Comparison of ENCODE assay signal across 24 cellular contexts in the genomic region with DNA sequence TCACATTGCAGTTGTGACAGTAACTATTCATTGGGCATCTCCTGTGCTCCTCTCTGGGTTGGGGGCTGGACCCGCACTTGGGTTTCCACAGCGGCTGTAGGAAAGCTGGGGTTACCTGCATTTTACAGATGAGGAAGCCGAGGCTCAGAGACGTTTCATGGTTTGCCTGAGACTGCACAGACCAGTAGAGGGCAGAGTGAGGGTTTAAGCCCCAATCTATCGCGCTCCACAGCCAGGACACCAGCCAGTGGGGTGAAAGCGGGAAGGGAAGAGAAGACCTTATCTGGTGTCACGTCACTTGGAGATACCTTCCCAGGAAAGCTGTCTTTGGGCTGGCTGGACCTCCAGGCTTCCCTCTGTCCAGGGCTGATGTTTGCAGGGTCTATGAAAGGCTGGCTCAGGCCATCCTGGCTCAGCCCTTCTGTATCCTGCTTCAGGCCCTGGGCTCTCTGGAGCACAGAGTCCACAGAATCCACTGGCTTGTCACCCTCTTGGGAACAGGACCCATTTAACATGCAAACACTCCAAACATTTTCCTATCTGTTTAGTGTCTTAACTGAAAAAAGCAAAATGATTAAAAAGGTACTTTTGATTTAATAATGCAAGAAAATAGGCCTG.
A peak's percentile ranks its signal among the peaks of the same experiment; 100 is the strongest.
DNase-seq lines count a peak whose midpoint lies in the region; ATAC-seq and TF ChIP-seq lines count a peak whose summit lies in the region.
"Had no signal": no experiment of that assay in that cellular context is flagged by ENCODE, and none has a peak within 500 bp of the region (broad histone marks: within the 10 kb centered on the region; RNA-seq: fewer than 3 reads in every experiment).

No MANE protein-coding gene starts in this region.

- H3K9me3 ChIP-seq in osteoblast (ENCODE audit: low read depth, low read length): no peaks in the 10 kb centered on the region
- H3K9me3 ChIP-seq: Peyer's patch, sigmoid colon had no signal

- no peak overlapping the region for H2AFZ ChIP-seq in osteoblast (ENCODE audit: low read length)
- H2AFZ ChIP-seq: parathyroid adenoma had no signal

- CTCF ChIA-PET in WTC11 (lab: Charles Lee): interaction anchor here (0.7 to 1.0 kb wide), 3 partner anchors 20 to 31 kb away, joined by 3 to 4 read pairs (median 3); no protein-coding TSS in a partner anchor

- no peak overlapping the region for H3K4me3 Mint-ChIP-seq in WTC11
- H3K4me3 Mint-ChIP-seq: activated naive CD8-positive, alpha-beta T cell; activated T-cell treated with anti-CD3 and anti-CD28 coated beads, Interleukin-2, amount 50 U/mL, for 72 hours; naive B cell; type B pancreatic cell had no signal

- no peaks in the 10 kb centered on the region; the same call in 1 of the 2 replicates for H3K27me3 ChIP-seq in GM06990 (replicated peaks; ENCODE audit: control insufficient read depth, insufficient read depth, low read length)
- H3K27me3 ChIP-seq in osteoblast (ENCODE audit: insufficient read depth, low read length): no peaks in the 10 kb centered on the region
- H3K27me3 ChIP-seq: Peyer's patch had no signal

- H3K36me3 Mint-ChIP-seq in WTC11: no peaks in the 10 kb centered on the region
- H3K36me3 Mint-ChIP-seq: activated naive CD8-positive, alpha-beta T cell; type B pancreatic cell had no signal

- H3K4me1 Mint-ChIP-seq in WTC11: peaks cover 11% of the 10 kb centered on the region
- H3K4me1 Mint-ChIP-seq: naive B cell had no signal

- H3K36me3 ChIP-seq in GM06990 (ENCODE audit: control insufficient read depth, insufficient read depth, low read length): no peaks in the 10 kb centered on the region
- H3K36me3 ChIP-seq in osteoblast (ENCODE audit: insufficient read depth, low read length): no peaks in the 10 kb centered on the region
- H3K36me3 ChIP-seq: Peyer's patch, sigmoid colon had no signal

- no peak overlapping the region for H3K27ac ChIP-seq in osteoblast (ENCODE audit: low read depth, low read length)
- H3K27ac ChIP-seq: parathyroid adenoma, Peyer's patch, sigmoid colon, SK-N-MC had no signal

- H3K4me3 ChIP-seq in GM06990 (replicated peaks; ENCODE audit: low read depth, low read length): no peak overlapping the region
- H3K4me3 ChIP-seq in osteoblast (ENCODE audit: insufficient read depth, low read length): no peak overlapping the region
- H3K4me3 ChIP-seq: Peyer's patch, sigmoid colon, SK-N-MC had no signal

- TF ChIP-seq CTCF in GM06990 (IDR thresholded peaks at IDR 0.05; ENCODE audit: insufficient read depth, low read length, poor library complexity, severe bottlenecking) (peak; percentile 38), WTC11 (IDR thresholded peaks at IDR 0.05) (no peak), osteoblast (IDR thresholded peaks at IDR 0.05; ENCODE audit: extremely low read depth, low read depth, low read length) (peak; percentile 11)

- ATAC-seq in WTC11: peak; percentile 80
- ATAC-seq: activated T-cell treated with anti-CD3 and anti-CD28 coated beads, Interleukin-2, amount 50 U/mL, for 72 hours; stimulated activated naive CD8-positive, alpha-beta T cell treated with anti-CD3 and anti-CD28 coated beads, Interleukin-15, Interleukin-2, amounts not matched to agents 100 U/mL and 50 U/mL, for 24 hours had no signal

- peaks cover 3% of the 10 kb centered on the region; the same call in 1 of the 2 replicates for H3K27me3 Mint-ChIP-seq in WTC11 (ENCODE audit: low read depth)

- no peak overlapping the region for H3K27ac Mint-ChIP-seq in WTC11
- H3K27ac Mint-ChIP-seq: activated naive CD8-positive, alpha-beta T cell; activated T-cell treated with anti-CD3 and anti-CD28 coated beads, Interleukin-2, amount 50 U/mL, for 72 hours; type B pancreatic cell had no signal

- no peaks in the 10 kb centered on the region for H4K20me1 ChIP-seq in osteoblast (ENCODE audit: insufficient read depth, low read length)

- no peak for TF ChIP-seq EP300 in Ishikawa (IDR thresholded peaks at IDR 0.05; ENCODE audit: borderline replicate concordance)

- H3K4me1 ChIP-seq in osteoblast (ENCODE audit: insufficient read depth, low read length): no peaks in the 10 kb centered on the region
- H3K4me1 ChIP-seq: parathyroid adenoma, Peyer's patch, sigmoid colon had no signal

- peak; percentile 30; the same call in 1 of the 2 replicates for TF ChIP-seq RAD21 in Ishikawa (IDR thresholded peaks at IDR 0.05; ENCODE audit: low read depth)

- no peaks in the 10 kb centered on the region for H3K79me2 ChIP-seq in osteoblast (ENCODE audit: insufficient read depth, low read length)
- H3K79me2 ChIP-seq: parathyroid adenoma had no signal

- peaks cover 13% of the 10 kb centered on the region for H3K9me3 Mint-ChIP-seq in WTC11
- H3K9me3 Mint-ChIP-seq: activated T-cell treated with anti-CD3 and anti-CD28 coated beads, Interleukin-2, amount 50 U/mL, for 72 hours; type B pancreatic cell had no signal

- no peak overlapping the region for H3K4me2 ChIP-seq in osteoblast (ENCODE audit: insufficient read depth, low read length)

- DNase-seq in GM06990 (ENCODE audit: extremely low read depth, insufficient read length): no peak
- peak; percentile 29 for DNase-seq in WTC11 (ENCODE audit: low spot score)
- no peak for DNase-seq in osteoblast (ENCODE audit: insufficient read length, low spot score, missing footprints)
- no peak for DNase-seq in KG1 (lab: John Stamatoyannopoulos, UW)
- no peak for DNase-seq in HK-2 (ENCODE audit: unreplicated experiment)
- DNase-seq in AG08396 (ENCODE audit: low spot score): no peak
- DNase-seq: activated CD4-positive, CD25-positive, alpha-beta regulatory T cell; activated CD8-positive, alpha-beta memory T cell treated with anti-CD3 and anti-CD28 coated beads for 24 hours; activated T-cell treated with anti-CD3 and anti-CD28 coated beads, Interleukin-2, amount 50 U/mL, for 72 hours; C1 segment of cervical spinal cord; GF-D8; Kasumi-1; kidney; naive B cell; NCI-H1436; NCI-H2171; Peyer's patch; sigmoid colon; stimulated activated naive CD8-positive, alpha-beta T cell treated with anti-CD3 and anti-CD28 coated beads, Interleukin-15, Interleukin-2, amounts not matched to agents 100 U/mL and 50 U/mL, for 24 hours had no signal

- POLR2A ChIA-PET in WTC11 (lab: Charles Lee): no interaction called here

TF ChIP-seq in Ishikawa, 13 proteins besides CTCF, POLR2A, EP300 and RAD21 (continues in another document):
- TF ChIP-seq CREB1 (IDR thresholded peaks at IDR 0.05; ENCODE audit: low read depth) (no peak), TCF12 (IDR thresholded peaks at IDR 0.05; ENCODE audit: low read depth) (no peak), ZBTB7A (IDR thresholded peaks at IDR 0.05; ENCODE audit: low read depth) (no peak), FOXM1 (IDR thresholded peaks at IDR 0.05; ENCODE audit: borderline replicate concordance, low read depth) (no peak)
- TF ChIP-seq, protein P1, sequence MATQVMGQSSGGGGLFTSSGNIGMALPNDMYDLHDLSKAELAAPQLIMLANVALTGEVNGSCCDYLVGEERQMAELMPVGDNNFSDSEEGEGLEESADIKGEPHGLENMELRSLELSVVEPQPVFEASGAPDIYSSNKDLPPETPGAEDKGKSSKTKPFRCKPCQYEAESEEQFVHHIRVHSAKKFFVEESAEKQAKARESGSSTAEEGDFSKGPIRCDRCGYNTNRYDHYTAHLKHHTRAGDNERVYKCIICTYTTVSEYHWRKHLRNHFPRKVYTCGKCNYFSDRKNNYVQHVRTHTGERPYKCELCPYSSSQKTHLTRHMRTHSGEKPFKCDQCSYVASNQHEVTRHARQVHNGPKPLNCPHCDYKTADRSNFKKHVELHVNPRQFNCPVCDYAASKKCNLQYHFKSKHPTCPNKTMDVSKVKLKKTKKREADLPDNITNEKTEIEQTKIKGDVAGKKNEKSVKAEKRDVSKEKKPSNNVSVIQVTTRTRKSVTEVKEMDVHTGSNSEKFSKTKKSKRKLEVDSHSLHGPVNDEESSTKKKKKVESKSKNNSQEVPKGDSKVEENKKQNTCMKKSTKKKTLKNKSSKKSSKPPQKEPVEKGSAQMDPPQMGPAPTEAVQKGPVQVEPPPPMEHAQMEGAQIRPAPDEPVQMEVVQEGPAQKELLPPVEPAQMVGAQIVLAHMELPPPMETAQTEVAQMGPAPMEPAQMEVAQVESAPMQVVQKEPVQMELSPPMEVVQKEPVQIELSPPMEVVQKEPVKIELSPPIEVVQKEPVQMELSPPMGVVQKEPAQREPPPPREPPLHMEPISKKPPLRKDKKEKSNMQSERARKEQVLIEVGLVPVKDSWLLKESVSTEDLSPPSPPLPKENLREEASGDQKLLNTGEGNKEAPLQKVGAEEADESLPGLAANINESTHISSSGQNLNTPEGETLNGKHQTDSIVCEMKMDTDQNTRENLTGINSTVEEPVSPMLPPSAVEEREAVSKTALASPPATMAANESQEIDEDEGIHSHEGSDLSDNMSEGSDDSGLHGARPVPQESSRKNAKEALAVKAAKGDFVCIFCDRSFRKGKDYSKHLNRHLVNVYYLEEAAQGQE (IDR thresholded peaks at IDR 0.05; ENCODE audit: low read depth): no peak

TF ChIP-seq in WTC11, 78 proteins besides CTCF, POLR2A, EP300 and RAD21 (continues in another document):
- TF ChIP-seq RELA (CRISPR knock-in tag; IDR thresholded peaks at IDR 0.05; ENCODE audit: borderline replicate concordance) (no peak), SOX15 (CRISPR knock-in tag; IDR thresholded peaks at IDR 0.05) (no peak), FOXK1 (CRISPR knock-in tag; IDR thresholded peaks at IDR 0.05) (no peak), NFATC4 (CRISPR knock-in tag; IDR thresholded peaks at IDR 0.05) (no peak), TCF7 (CRISPR knock-in tag; IDR thresholded peaks at IDR 0.05; ENCODE audit: low read depth) (no peak)
- TF ChIP-seq, protein P2, sequence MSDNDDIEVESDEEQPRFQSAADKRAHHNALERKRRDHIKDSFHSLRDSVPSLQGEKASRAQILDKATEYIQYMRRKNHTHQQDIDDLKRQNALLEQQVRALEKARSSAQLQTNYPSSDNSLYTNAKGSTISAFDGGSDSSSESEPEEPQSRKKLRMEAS (CRISPR knock-in tag; IDR thresholded peaks at IDR 0.05): no peak
- TF ChIP-seq, protein P3, sequence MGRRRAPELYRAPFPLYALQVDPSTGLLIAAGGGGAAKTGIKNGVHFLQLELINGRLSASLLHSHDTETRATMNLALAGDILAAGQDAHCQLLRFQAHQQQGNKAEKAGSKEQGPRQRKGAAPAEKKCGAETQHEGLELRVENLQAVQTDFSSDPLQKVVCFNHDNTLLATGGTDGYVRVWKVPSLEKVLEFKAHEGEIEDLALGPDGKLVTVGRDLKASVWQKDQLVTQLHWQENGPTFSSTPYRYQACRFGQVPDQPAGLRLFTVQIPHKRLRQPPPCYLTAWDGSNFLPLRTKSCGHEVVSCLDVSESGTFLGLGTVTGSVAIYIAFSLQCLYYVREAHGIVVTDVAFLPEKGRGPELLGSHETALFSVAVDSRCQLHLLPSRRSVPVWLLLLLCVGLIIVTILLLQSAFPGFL (CRISPR knock-in tag; IDR thresholded peaks at IDR 0.05; ENCODE audit: borderline replicate concordance): no peak
